In the genomic region with DNA sequence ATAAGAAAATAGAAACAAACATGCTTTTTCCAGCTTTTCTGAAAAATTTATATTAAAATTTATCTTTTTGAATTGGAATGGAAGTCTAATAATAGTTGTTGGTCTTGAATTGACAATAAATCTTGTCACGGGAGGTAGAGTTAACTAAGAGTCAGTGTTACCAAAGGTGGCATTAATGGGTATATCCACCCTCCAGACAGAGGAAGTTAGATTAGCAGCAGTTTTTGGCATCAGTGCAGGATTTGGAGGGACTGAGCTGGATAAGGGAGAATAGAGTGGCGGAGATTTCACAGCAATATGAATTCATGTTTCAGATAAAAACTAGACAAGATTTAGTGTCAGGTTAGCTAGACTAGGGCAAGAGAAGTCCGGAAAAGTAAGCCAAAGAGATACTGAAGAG, we compare ENCODE assay signal across 17 cellular contexts.
A peak's percentile ranks its signal among the peaks of the same experiment; 100 is the strongest.
DNase-seq lines count a peak whose midpoint lies in the region; ATAC-seq and TF ChIP-seq lines count a peak whose summit lies in the region.
"Had no signal": no experiment of that assay in that cellular context is flagged by ENCODE, and none has a peak within 500 bp of the region (broad histone marks: within the 10 kb centered on the region; RNA-seq: fewer than 3 reads in every experiment).

No MANE protein-coding gene starts in this region.

- no peak overlapping the region for H3K9ac ChIP-seq in neuronal stem cell (ENCODE audit: low read depth, low read length, poor library complexity)

- peaks cover 1% of the 10 kb centered on the region for H3K27me3 Mint-ChIP-seq in endothelial cell (ENCODE audit: unreplicated experiment)
- no peaks in the 10 kb centered on the region for H3K27me3 Mint-ChIP-seq in stimulated activated naive B cell treated with anti-CD40 and anti-IgM and Interleukin-4, amounts not matched to agents 10 μg/mL and 1 μg/mL and 100 μg/mL, for 72 hours
- H3K27me3 Mint-ChIP-seq: CD4-positive, alpha-beta memory T cell had no signal

- no peak overlapping the region for H2AK5ac ChIP-seq in neuronal stem cell (ENCODE audit: low read depth, low read length)

- H4K8ac ChIP-seq in neuronal stem cell (ENCODE audit: low read depth, low read length) = no peak overlapping the region

- H3K27ac ChIP-seq in right cardiac atrium (ENCODE audit: low read length) = no peak overlapping the region
- no peak overlapping the region for H3K27ac ChIP-seq in left ventricle myocardium inferior (replicated peaks)
- H3K27ac ChIP-seq in neuronal stem cell (replicated peaks; ENCODE audit: low read length) = peak overlapping the region; percentile 45

- H3K4me3 Mint-ChIP-seq in endothelial cell (ENCODE audit: unreplicated experiment) = no peak overlapping the region
- H3K4me3 Mint-ChIP-seq in stimulated activated naive B cell treated with anti-CD40 and anti-IgM and Interleukin-4, amounts not matched to agents 10 μg/mL and 1 μg/mL and 100 μg/mL, for 72 hours = no peak overlapping the region
- H3K4me3 Mint-ChIP-seq: CD4-positive, alpha-beta memory T cell; HFFc6 had no signal

- H3K23ac ChIP-seq in neuronal stem cell (ENCODE audit: low read depth, low read length, poor library complexity) = no peak overlapping the region

- H3K4me1 Mint-ChIP-seq in endothelial cell (ENCODE audit: unreplicated experiment) = no peaks in the 10 kb centered on the region
- H3K4me1 Mint-ChIP-seq in stimulated activated naive B cell treated with anti-CD40 and anti-IgM and Interleukin-4, amounts not matched to agents 10 μg/mL and 1 μg/mL and 100 μg/mL, for 72 hours = no peaks in the 10 kb centered on the region
- H3K4me1 Mint-ChIP-seq: CD4-positive, alpha-beta memory T cell had no signal

- H3K9me3 Mint-ChIP-seq in endothelial cell (ENCODE audit: unreplicated experiment) = no peaks in the 10 kb centered on the region
- peaks cover 0 to 5% of the 10 kb centered on the region in 2 donors for H3K9me3 Mint-ChIP-seq in stimulated activated naive B cell treated with anti-CD40 and anti-IgM and Interleukin-4, amounts not matched to agents 10 μg/mL and 1 μg/mL and 100 μg/mL, for 72 hours
- H3K9me3 Mint-ChIP-seq: HFFc6 had no signal

- H3K9me3 ChIP-seq in right cardiac atrium (ENCODE audit: control insufficient read depth, low read length) (no peaks in the 10 kb centered on the region), left ventricle myocardium inferior (replicated peaks) (peaks cover 3% of the 10 kb centered on the region), neuronal stem cell (replicated peaks in 1 of 2; ENCODE audit: control insufficient read depth in 2 of 2, insufficient read depth in 1 of 2, low read depth in 1 of 2, low read length in 2 of 2) (peaks cover 0 to 4% of the 10 kb centered on the region in 2 donors)
- H3K9me3 ChIP-seq: HAP-1 had no signal

- H3K36me3 ChIP-seq in left ventricle myocardium inferior (no peaks in the 10 kb centered on the region), neuronal stem cell (replicated peaks in 1 of 2; ENCODE audit: control insufficient read depth in 2 of 2, insufficient read depth in 2 of 2, low read length in 2 of 2) (no peaks in the 10 kb centered on the region)
- H3K36me3 ChIP-seq: HAP-1 had no signal

- 24% methylated on average over 3 of the region's 3 CpGs for WGBS in right cardiac atrium
- no CpG with 5 or more reads among the region's 3 CpGs for WGBS in neuronal stem cell (ENCODE audit: extremely low coverage in 2 of 2, insufficient read length in 2 of 2, insufficient replicate concordance in 1 of 2), 2 donors

- no peak overlapping the region for H3K4ac ChIP-seq in neuronal stem cell (ENCODE audit: low read length)

- TF ChIP-seq CTCF in left ventricle myocardium inferior (IDR thresholded peaks at IDR 0.05; ENCODE audit: borderline replicate concordance) = no peak
- no peak for TF ChIP-seq CTCF in endothelial cell (IDR thresholded peaks at IDR 0.05; ENCODE audit: unreplicated experiment)

- H2BK15ac ChIP-seq in neuronal stem cell (ENCODE audit: low read length) = no peak overlapping the region

- intact Hi-C loops in right cardiac atrium (cut with DNase I) = no loop called here
- intact Hi-C loops in left ventricle myocardium inferior (cut with micrococcal nuclease) = no loop called here

- no peak overlapping the region for H2BK5ac ChIP-seq in neuronal stem cell (ENCODE audit: low read length)

- no peak overlapping the region for H3K14ac ChIP-seq in neuronal stem cell (ENCODE audit: low read length)

- no peak overlapping the region for H2BK120ac ChIP-seq in neuronal stem cell (ENCODE audit: low read depth, low read length)

- H2AFZ ChIP-seq in neuronal stem cell (ENCODE audit: low read length) = no peak overlapping the region

- H3K4me2 ChIP-seq in neuronal stem cell (ENCODE audit: insufficient read depth, low read length, poor library complexity, severe bottlenecking) = no peak overlapping the region

- no peak overlapping the region for H3K18ac ChIP-seq in neuronal stem cell (ENCODE audit: low read length)

- H3K4me3 ChIP-seq in right cardiac atrium (ENCODE audit: low read length) = no peak overlapping the region
- no peak overlapping the region for H3K4me3 ChIP-seq in left ventricle myocardium inferior
- H3K4me3 ChIP-seq in neuronal stem cell (ENCODE audit: low read length in 2 of 2) = no peak overlapping the region
- H3K4me3 ChIP-seq: HAP-1 had no signal

- H3K4me1 ChIP-seq in right cardiac atrium (ENCODE audit: control insufficient read depth, insufficient read depth, low read length) (no peaks in the 10 kb centered on the region), left ventricle myocardium inferior (no peaks in the 10 kb centered on the region), neuronal stem cell (ENCODE audit: control insufficient read depth in 2 of 2, insufficient read depth in 1 of 2, low read depth in 1 of 2, low read length in 2 of 2) (peaks cover 3 to 9% of the 10 kb centered on the region in 2 donors)
- H3K4me1 ChIP-seq: HAP-1 had no signal

- H3K27me3 ChIP-seq in right cardiac atrium (ENCODE audit: control insufficient read depth, insufficient read depth) (no peaks in the 10 kb centered on the region), left ventricle myocardium inferior (ENCODE audit: low read depth) (no peaks in the 10 kb centered on the region), neuronal stem cell (ENCODE audit: control insufficient read depth in 3 of 3, insufficient read depth in 3 of 3, low read depth in 1 of 3, low read length in 3 of 3) (no peaks in the 10 kb centered on the region)

- no peaks in the 10 kb centered on the region for H3K36me3 Mint-ChIP-seq in endothelial cell (ENCODE audit: low read depth, unreplicated experiment)
- no peaks in the 10 kb centered on the region for H3K36me3 Mint-ChIP-seq in stimulated activated naive B cell treated with anti-CD40 and anti-IgM and Interleukin-4, amounts not matched to agents 10 μg/mL and 1 μg/mL and 100 μg/mL, for 72 hours
- H3K36me3 Mint-ChIP-seq: CD4-positive, alpha-beta memory T cell had no signal

- peak; percentile 45 to 57 for ATAC-seq in right cardiac atrium
- ATAC-seq in GM21737 (IDR thresholded peaks at IDR 0.05; ENCODE audit: unreplicated experiment) = no peak
- ATAC-seq in stimulated activated naive B cell treated with anti-CD40 and anti-IgM and Interleukin-4, amounts not matched to agents 10 μg/mL and 1 μg/mL and 100 μg/mL, for 72 hours (replicated peaks) = no peak

- no peak overlapping the region for H2BK12ac ChIP-seq in neuronal stem cell (ENCODE audit: low read length)

- H3K27ac Mint-ChIP-seq in endothelial cell (ENCODE audit: unreplicated experiment) = no peak overlapping the region
- no peak overlapping the region for H3K27ac Mint-ChIP-seq in stimulated activated naive B cell treated with anti-CD40 and anti-IgM and Interleukin-4, amounts not matched to agents 10 μg/mL and 1 μg/mL and 100 μg/mL, for 72 hours
- H3K27ac Mint-ChIP-seq: CD4-positive, alpha-beta memory T cell; HFFc6 had no signal

- H3K79me1 ChIP-seq in neuronal stem cell (ENCODE audit: low read depth, low read length) = no peaks in the 10 kb centered on the region

- DNase-seq in right cardiac atrium (no peak), left ventricle myocardium inferior (no peak), dermis blood vessel endothelial cell (peak; percentile 33), neuronal stem cell (ENCODE audit: low spot score) (no peak), endothelial cell (ENCODE audit: low spot score) (no peak)
- DNase-seq in stimulated activated naive B cell treated with anti-CD40 and anti-IgM and Interleukin-4, amounts not matched to agents 10 μg/mL and 1 μg/mL and 100 μg/mL, for 72 hours = no peak
- DNase-seq: C1 segment of cervical spinal cord; Calu3; CD4-positive, alpha-beta memory T cell; COR-L47; DMS53; DMS79 treated with DMSO at 0.1 percent for 48 hours; GF-D8; GOT3; HFFc6 had no signal

- no peak overlapping the region for H4K91ac ChIP-seq in neuronal stem cell (ENCODE audit: low read depth, low read length, poor library complexity)

Comparison
In these comparisons a context has a peak if more than half of its experiments do, and no peak if none do; other contexts are left out.
1. ATAC-seq: peak in right cardiac atrium (2 of 2); none in GM21737 (single experiment) and stimulated activated naive B cell treated with anti-CD40 and anti-IgM and Interleukin-4, amounts not matched to agents 10 μg/mL and 1 μg/mL and 100 μg/mL, for 72 hours (0 of 2).